Comparison of ENCODE assay signal across 18 cellular contexts in genomic region chr3:83354205-83354604, GRCh38.
"Had no signal": no experiment of that assay in that cellular context is flagged by ENCODE, and none has a peak within 500 bp of the region (broad histone marks: within the 10 kb centered on the region; RNA-seq: fewer than 3 reads in every experiment).

No MANE protein-coding gene starts in this region.

- H3K4me2 ChIP-seq: hepatocyte had no signal

- H3K9me3 ChIP-seq: esophagus muscularis mucosa, gastroesophageal sphincter, left lung, lower lobe of right lung had no signal

- H3K4me3 ChIP-seq: coronary artery, dorsolateral prefrontal cortex, esophagus muscularis mucosa, gastroesophageal sphincter, heart left ventricle, hepatocyte, left lung, lower lobe of right lung had no signal

- H3K36me3 ChIP-seq: esophagus muscularis mucosa, gastroesophageal sphincter, heart left ventricle, left lung, lower lobe of right lung had no signal

- H3K27ac ChIP-seq: coronary artery, dorsolateral prefrontal cortex, esophagus muscularis mucosa, foreskin keratinocyte, gastroesophageal sphincter, heart left ventricle, hepatocyte, left lung, lower lobe of right lung had no signal

- ATAC-seq: effector memory CD8-positive, alpha-beta T cell; foreskin keratinocyte; gastroesophageal sphincter; heart left ventricle; left cardiac atrium; left lung; left ventricle myocardium superior; lower lobe of right lung; naive thymus-derived CD4-positive, alpha-beta T cell had no signal

- DNase-seq: dermis blood vessel endothelial cell; dorsolateral prefrontal cortex; effector CD8-positive, alpha-beta T cell; effector memory CD8-positive, alpha-beta T cell; foreskin keratinocyte; heart left ventricle; hypothalamus; left cardiac atrium; left lung; left ventricle myocardium superior; lower lobe of right lung; mesenchymal stem cell; midbrain; naive thymus-derived CD4-positive, alpha-beta T cell had no signal

- H3K79me2 ChIP-seq: hepatocyte had no signal

- H3K4me1 Mint-ChIP-seq: naive thymus-derived CD4-positive, alpha-beta T cell had no signal

- H3K27me3 Mint-ChIP-seq: effector memory CD8-positive, alpha-beta T cell; naive thymus-derived CD4-positive, alpha-beta T cell had no signal

- H3K4me3 Mint-ChIP-seq: effector memory CD8-positive, alpha-beta T cell; naive thymus-derived CD4-positive, alpha-beta T cell had no signal

- H3K27me3 ChIP-seq: dorsolateral prefrontal cortex, esophagus muscularis mucosa, foreskin keratinocyte, gastroesophageal sphincter, heart left ventricle, hepatocyte, left lung had no signal

- H3K27ac Mint-ChIP-seq: effector memory CD8-positive, alpha-beta T cell; naive thymus-derived CD4-positive, alpha-beta T cell had no signal

- H3K4me1 ChIP-seq: esophagus muscularis mucosa, foreskin keratinocyte, gastroesophageal sphincter, heart left ventricle, left lung, lower lobe of right lung had no signal
